Comparison of ENCODE assay signal across 23 cellular contexts in genomic region chr9:124600407-124600806, GRCh38.
"Had no signal": no experiment of that assay in that cellular context is flagged by ENCODE, and none has a peak within 500 bp of the region (broad histone marks: within the 10 kb centered on the region; RNA-seq: fewer than 3 reads in every experiment).

No MANE protein-coding gene starts in this region.

- ATAC-seq: heart left ventricle; naive thymus-derived CD8-positive, alpha-beta T cell; right lobe of liver; stimulated activated naive B cell treated with anti-CD40 and anti-IgM and Interleukin-4, amounts not matched to agents 10 μg/mL and 1 μg/mL and 100 μg/mL, for 72 hours; stimulated activated naive CD8-positive, alpha-beta T cell treated with anti-CD3 and anti-CD28 coated beads, Interleukin-15, Interleukin-2, amounts not matched to agents 100 U/mL and 50 U/mL, for 24 hours had no signal

- H3K4me3 Mint-ChIP-seq: immature natural killer cell; memory B cell; naive thymus-derived CD8-positive, alpha-beta T cell; nephron; neural crest cell; stimulated activated naive B cell treated with anti-CD40 and anti-IgM and Interleukin-4, amounts not matched to agents 10 μg/mL and 1 μg/mL and 100 μg/mL, for 72 hours had no signal

- H3K27ac Mint-ChIP-seq: immature natural killer cell; memory B cell; naive thymus-derived CD8-positive, alpha-beta T cell; nephron; stimulated activated naive B cell treated with anti-CD40 and anti-IgM and Interleukin-4, amounts not matched to agents 10 μg/mL and 1 μg/mL and 100 μg/mL, for 72 hours had no signal

- H3K9me3 Mint-ChIP-seq: immature natural killer cell; naive thymus-derived CD8-positive, alpha-beta T cell; nephron; stimulated activated naive B cell treated with anti-CD40 and anti-IgM and Interleukin-4, amounts not matched to agents 10 μg/mL and 1 μg/mL and 100 μg/mL, for 72 hours had no signal

- H3K36me3 Mint-ChIP-seq: immature natural killer cell; naive thymus-derived CD8-positive, alpha-beta T cell had no signal

- H3K4me1 Mint-ChIP-seq: immature natural killer cell; memory B cell; naive thymus-derived CD8-positive, alpha-beta T cell; stimulated activated naive B cell treated with anti-CD40 and anti-IgM and Interleukin-4, amounts not matched to agents 10 μg/mL and 1 μg/mL and 100 μg/mL, for 72 hours had no signal

- DNase-seq: heart left ventricle; hypothalamus; immature natural killer cell; kidney; left ventricle myocardium inferior; midbrain; naive thymus-derived CD8-positive, alpha-beta T cell; occipital lobe; right lobe of liver; stimulated activated CD4-positive, alpha-beta T cell treated with anti-CD3 and anti-CD28 coated beads, Interleukin-1b, Interleukin-23, amount 100 ng/mL, for 48 hours; stimulated activated CD4-positive, alpha-beta T cell treated with anti-CD3 and anti-CD28 coated beads, Interleukin-2, amount 100 ng/mL, for 48 hours; stimulated activated CD4-positive, alpha-beta T cell treated with anti-CD3 and anti-CD28 coated beads, Interleukin-4, amount 100 ng/mL, for 4 hours; stimulated activated CD8-positive, alpha-beta memory T cell treated with anti-CD3 and anti-CD28 coated beads, Interleukin-4, amount 100 ng/mL, for 48 hours; stimulated activated naive B cell treated with anti-CD40 and anti-IgM and Interleukin-4, amounts not matched to agents 10 μg/mL and 1 μg/mL and 100 μg/mL, for 72 hours; stimulated activated naive CD8-positive, alpha-beta T cell treated with anti-CD3 and anti-CD28 coated beads, Interleukin-15, Interleukin-2, amounts not matched to agents 100 U/mL and 50 U/mL, for 24 hours; stomach; testis; thyroid gland; transverse colon; upper lobe of left lung had no signal
